ENCODE assay signal across 8 cellular contexts in genomic region chr11:131867457-131868257, GRCh38.
DNase-seq lines count a peak whose midpoint lies in the region; ATAC-seq and TF ChIP-seq lines count a peak whose summit lies in the region.

No MANE protein-coding gene starts in this region.

- no peaks in the 10 kb centered on the region for H3K27me3 ChIP-seq in IMR-90 (ENCODE audit: control insufficient read depth, insufficient read depth, low read length)

- no peak overlapping the region for H3K9ac ChIP-seq in IMR-90 (ENCODE audit: low read depth, low read length)

- H2AK9ac ChIP-seq in IMR-90 (replicated peaks; ENCODE audit: low read depth, low read length, poor library complexity), result no peak overlapping the region

- dilution Hi-C loops in IMR-90 (cut with HindIII; ENCODE audit: low sequenced_read_pairs, unreplicated experiment), result no loop called here

- peak; percentile 65 for TF ChIP-seq POLR2A in IMR-90 (IDR thresholded peaks at IDR 0.05; ENCODE audit: low read depth, low read length)

- POLR2A ChIA-PET in IMR-90 (lab: Charles Lee; ENCODE audit: unreplicated experiment), result no interaction called here
- POLR2A ChIA-PET in RWPE1 (lab: Yijun Ruan, JAX; ENCODE audit: low non-redundant PET), result no interaction called here

- WGBS in IMR-90 (ENCODE audit: extremely low coverage in 2 of 2, insufficient read length in 1 of 2), 2 experiments, result 63% methylated on average over 3 of the region's 10 CpGs; no CpG with 5 or more reads in 1 of the 2 experiments

- H3K9me3 ChIP-seq in IMR-90 (ENCODE audit: control insufficient read depth, insufficient read depth, low read length), result no peaks in the 10 kb centered on the region

- no peaks in the 10 kb centered on the region for H3K79me1 ChIP-seq in IMR-90 (ENCODE audit: low read depth in 1 of 2, low read length in 2 of 2)

- H3K4ac ChIP-seq in IMR-90 (ENCODE audit: low read depth, low read length), result peak overlapping the region; percentile 4; the same call in 1 of the 2 replicates

- H3K14ac ChIP-seq in IMR-90 (replicated peaks; ENCODE audit: low read depth, low read length), result no peak overlapping the region

- BruUV-seq in IMR-90 (replicated peaks; lab: Mats Ljungman, UMichigan), result no TSS peak

- H3K56ac ChIP-seq in IMR-90 (ENCODE audit: extremely low read depth, insufficient read depth, low read length), result no peak overlapping the region

- in situ Hi-C loops in IMR-90 (cut with MboI; ENCODE audit: low sequenced_read_pairs), result loop anchor here (5.0 to 10.0 kb wide), 2 partner anchors 260 to 1197 kb away; no protein-coding TSS in a partner anchor

- no peak overlapping the region for H4K5ac ChIP-seq in IMR-90 (ENCODE audit: low read depth, low read length)

- intact Hi-C loops in IMR-90 (cut with micrococcal nuclease), result loop anchor here (1.0 to 5.0 kb wide), 11 partner anchors 44 to 1195 kb away; no protein-coding TSS in a partner anchor

- H2AFZ ChIP-seq in IMR-90 (replicated peaks; ENCODE audit: low read length, poor library complexity), result peak overlapping the region; percentile 5

- peak overlapping the region; percentile 37; the same call in 2 of the 3 replicates for H2BK15ac ChIP-seq in IMR-90 (ENCODE audit: low read depth, low read length)

- H3K4me2 ChIP-seq in IMR-90 (ENCODE audit: low read depth, low read length), result no peak overlapping the region

- no peaks in the 10 kb centered on the region for H3K36me3 ChIP-seq in IMR-90 (ENCODE audit: control insufficient read depth, insufficient read depth, low read length)

- peak overlapping the region; percentile 78; the same call in 1 of the 2 replicates for H2BK20ac ChIP-seq in IMR-90 (ENCODE audit: low read depth, low read length)

- peak overlapping the region; percentile 94; the same call in 1 of the 2 replicates for H2AK5ac ChIP-seq in IMR-90 (ENCODE audit: low read depth, low read length)

- no peaks in the 10 kb centered on the region for H3K4me1 ChIP-seq in IMR-90 (ENCODE audit: control insufficient read depth, insufficient read depth, low read length)

- H3K4me3 ChIP-seq in IMR-90 (ENCODE audit: insufficient read depth, low read depth, low read length), result no peak overlapping the region
- H3K4me3 ChIP-seq in epithelial cell of proximal tubule (ENCODE audit: low read depth, low read length), result no peak overlapping the region

- peaks cover 7% of the 10 kb centered on the region; the same call in 1 of the 2 replicates for H3K9me1 ChIP-seq in IMR-90 (ENCODE audit: insufficient read depth, low read length)

- H4K8ac ChIP-seq in IMR-90 (ENCODE audit: low read depth in 2 of 2, low read length in 2 of 2), result peak overlapping the region in 1 of 2 experiments; percentile 62; a peak in 1 of 4 replicates

- H3K18ac ChIP-seq in IMR-90 (ENCODE audit: low read depth, low read length), result no peak overlapping the region

- CTCF ChIA-PET in IMR-90 (lab: Yijun Ruan, JAX), result interaction anchor here (0.5 to 4.7 kb wide), 25 partner anchors 19 to 1196 kb away, joined by 3 to 52 read pairs (median 3); no protein-coding TSS in a partner anchor
- CTCF ChIA-PET in RWPE1 (lab: Yijun Ruan, JAX), result interaction anchor here (0.6 to 1.7 kb wide), 4 partner anchors 97 to 264 kb away, joined by 3 to 8 read pairs (median 5); no protein-coding TSS in a partner anchor

- ATAC-seq in IMR-90 (ENCODE audit: low read depth), result peak; percentile 98

- H3K27ac ChIP-seq in IMR-90 (ENCODE audit: insufficient read depth, low read length) (no peak overlapping the region), RWPE1 (no peak overlapping the region)

- H2BK5ac ChIP-seq in IMR-90 (ENCODE audit: low read depth, low read length, poor library complexity, severe bottlenecking), result no peak overlapping the region

- peak; percentile 100 for TF ChIP-seq RAD21 in IMR-90 (IDR thresholded peaks at IDR 0.05; ENCODE audit: low read length)

- peak; percentile 97 for TF ChIP-seq CTCF in IMR-90 (conservative IDR thresholded peaks at IDR 0.05; ENCODE audit: low read depth, low read length)
- peak; percentile 58 for TF ChIP-seq CTCF in RWPE1 (conservative IDR thresholded peaks at IDR 0.05; ENCODE audit: low read depth)
- peak; percentile 96 for TF ChIP-seq CTCF in epithelial cell of proximal tubule (conservative IDR thresholded peaks at IDR 0.05; ENCODE audit: low read depth, low read length)

- H3K23ac ChIP-seq in IMR-90 (ENCODE audit: low read depth, low read length), result no peak overlapping the region

- H4K91ac ChIP-seq in IMR-90 (ENCODE audit: insufficient read depth, low read depth, low read length), result no peak overlapping the region

- H4K20me1 ChIP-seq in IMR-90 (ENCODE audit: insufficient read depth, low read length), result no peaks in the 10 kb centered on the region

- peak; percentile 20 for DNase-seq in DMS114 treated with DMSO at 0.1 percent for 48 hours (lab: John Stamatoyannopoulos, UW; ENCODE audit: unreplicated experiment)
- peak; percentile 30 for DNase-seq in GM19240 (ENCODE audit: insufficient read length, low spot score)
- DNase-seq in IMR-90, result peak; percentile 89
- peak; percentile 63 for DNase-seq in RWPE1 (ENCODE audit: low spot score)
- no peak for DNase-seq in epithelial cell of proximal tubule (ENCODE audit: low read depth)
- DNase-seq in mucosa of gallbladder (ENCODE audit: low spot score), result peak; percentile 60
- no peak for DNase-seq in effector CD4-positive, alpha-beta T cell
- DNase-seq in activated effector memory CD4-positive, alpha-beta T cell treated with anti-CD3 and anti-CD28 coated beads, Interleukin-2, amount 50 U/mL, for 16 hours, result no peak

- peak overlapping the region; percentile 68; the same call in 1 of the 2 replicates for H2BK120ac ChIP-seq in IMR-90 (ENCODE audit: low read depth, low read length)

TF ChIP-seq in IMR-90, 13 proteins besides CTCF, POLR2A, EP300 and RAD21:
- TF ChIP-seq SMC3 (IDR thresholded peaks at IDR 0.05; ENCODE audit: low read depth, low read length) (peak; percentile 100), CEBPB (IDR thresholded peaks at IDR 0.05; ENCODE audit: low read depth, low read length) (no peak), CHD1 (IDR thresholded peaks at IDR 0.05; ENCODE audit: low read depth, low read length) (peak; percentile 54; the same call in 1 of the 2 replicates)
TF ChIP-seq in IMR-90: peak in this region for 2.

Comparison
In these comparisons a context has a peak if more than half of its experiments do, and no peak if none do; other contexts are left out.
1. DNase-seq: peak in DMS114 treated with DMSO at 0.1 percent for 48 hours (single experiment), GM19240 (single experiment), IMR-90 (single experiment), RWPE1 (single experiment) and mucosa of gallbladder (single experiment); none in epithelial cell of proximal tubule (single experiment), effector CD4-positive, alpha-beta T cell (single experiment) and activated effector memory CD4-positive, alpha-beta T cell treated with anti-CD3 and anti-CD28 coated beads, Interleukin-2, amount 50 U/mL, for 16 hours (single experiment).
2. Peak in every context shown above with its lines, with median percentiles within 50 percentile points of each other: CTCF ChIP-seq.